ENCODE assay signal across 12 cellular contexts in the genomic region with DNA sequence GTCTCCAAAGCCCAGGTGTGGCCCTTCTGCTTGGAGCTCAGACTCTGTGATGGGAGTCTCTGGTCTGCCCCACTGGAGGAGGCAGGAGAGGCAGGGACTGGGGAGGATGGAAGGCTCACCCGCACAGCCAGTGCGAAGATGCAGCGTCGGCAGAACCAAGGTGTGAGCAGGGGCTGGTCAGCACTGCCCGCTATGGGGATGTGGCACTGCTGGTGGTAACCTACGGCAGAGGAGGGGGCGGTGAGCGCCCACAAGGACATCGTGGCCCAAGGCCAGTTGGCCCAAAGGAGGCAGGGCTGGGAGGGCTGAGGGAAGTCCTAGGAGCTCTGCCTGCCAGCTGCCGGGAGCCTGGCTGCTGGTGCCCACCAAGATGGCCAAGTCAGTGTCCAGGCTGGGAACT. TPM values are rescaled to one million over a fixed set of nuclear protein-coding genes. Genes with fewer than 3 reads are reported as not detected.
DNase-seq lines count a peak whose midpoint lies in the region; ATAC-seq and TF ChIP-seq lines count a peak whose summit lies in the region.
"Had no signal": no experiment of that assay in that cellular context is flagged by ENCODE, and none has a peak within 500 bp of the region (broad histone marks: within the 10 kb centered on the region; RNA-seq: fewer than 3 reads in every experiment).

No MANE protein-coding gene starts in this region.

- H4K20me1 ChIP-seq in DOHH2 (ENCODE audit: control insufficient read depth, insufficient read depth, low read depth, low read length) (no peaks in the 10 kb centered on the region), SU-DHL-6 (ENCODE audit: low read depth, low read length) (no peaks in the 10 kb centered on the region), fibroblast of lung (ENCODE audit: control insufficient read depth, extremely low read depth, insufficient read depth, low read length) (no peaks in the 10 kb centered on the region)

- TF ChIP-seq CTCF in DOHH2 (IDR thresholded peaks at IDR 0.05; ENCODE audit: low read depth, low read length, poor library complexity, severe bottlenecking) = no peak
- TF ChIP-seq CTCF in SU-DHL-6 (IDR thresholded peaks at IDR 0.05; ENCODE audit: insufficient read depth, low read length, poor library complexity, severe bottlenecking) = no peak
- no peak for TF ChIP-seq CTCF in fibroblast of lung (conservative IDR thresholded peaks at IDR 0.05 in 1 of 2, IDR thresholded peaks at IDR 0.05 in 1 of 2; ENCODE audit: low read depth in 1 of 2, low read length in 2 of 2)
- TF ChIP-seq CTCF in sigmoid colon (IDR thresholded peaks at IDR 0.05) = no peak
- no peak for TF ChIP-seq CTCF in foreskin keratinocyte (conservative IDR thresholded peaks at IDR 0.05)

- H3K4me3 ChIP-seq in DOHH2 (ENCODE audit: low read length) (peak overlapping the region; percentile 71), SU-DHL-6 (ENCODE audit: insufficient read depth, low read length, poor library complexity, severe bottlenecking) (no peak overlapping the region), fibroblast of lung (replicated peaks in 1 of 4; ENCODE audit: control extremely low read depth in 1 of 4, insufficient read depth in 1 of 4, low read depth in 3 of 4, low read length in 4 of 4) (no peak overlapping the region), sigmoid colon (no peak overlapping the region)

- DNase-seq in fibroblast of lung (ENCODE audit: low read depth in 2 of 2) (no peak), sigmoid colon (no peak), cortex of kidney (lab: John Stamatoyannopoulos, UW) (no peak), foreskin keratinocyte (no peak), Kasumi-1 (lab: John Stamatoyannopoulos, UW) (no peak), RPMI8226 (no peak)
- DNase-seq: DND-41; effector CD8-positive, alpha-beta T cell; NCI-H82; small intestine had no signal

- H3K27ac ChIP-seq in DOHH2 (ENCODE audit: low read depth, low read length) = peak overlapping the region; percentile 69
- peak overlapping the region; percentile 69 for H3K27ac ChIP-seq in SU-DHL-6 (ENCODE audit: low read depth, low read length)
- peak overlapping the region; percentile 40 for H3K27ac ChIP-seq in fibroblast of lung (ENCODE audit: insufficient read depth, low read length)
- H3K27ac ChIP-seq in sigmoid colon = peak overlapping the region; percentile 85 to 93 (median 88)
- no peak overlapping the region for H3K27ac ChIP-seq in foreskin keratinocyte

- intact Hi-C loops in sigmoid colon (cut with DNase I) = loop anchor here (2.0 to 10.0 kb wide), 2 partner anchors 67 to 205 kb away; partner anchors contain the start of gene CNTRL

- 93% methylated on average over 10 of the region's 10 CpGs for WGBS in sigmoid colon, 2 donors

- no peaks in the 10 kb centered on the region for H3K27me3 ChIP-seq in DOHH2 (ENCODE audit: control insufficient read depth, low read length)
- H3K27me3 ChIP-seq in SU-DHL-6 (ENCODE audit: low read length) = no peaks in the 10 kb centered on the region
- no peaks in the 10 kb centered on the region for H3K27me3 ChIP-seq in fibroblast of lung (ENCODE audit: control insufficient read depth, insufficient read depth, low read length)
- H3K27me3 ChIP-seq in sigmoid colon = no peaks in the 10 kb centered on the region
- no peaks in the 10 kb centered on the region for H3K27me3 ChIP-seq in foreskin keratinocyte

- H3K4me2 ChIP-seq in DOHH2 (ENCODE audit: low read length) = peak overlapping the region; percentile 77
- peak overlapping the region; percentile 72 for H3K4me2 ChIP-seq in SU-DHL-6 (ENCODE audit: low read depth, low read length, poor library complexity, severe bottlenecking)
- H3K4me2 ChIP-seq in fibroblast of lung (ENCODE audit: extremely low read depth, insufficient read depth, low read length) = no peak overlapping the region

- H3K9ac ChIP-seq in SU-DHL-6 (ENCODE audit: low read length) (no peak overlapping the region), fibroblast of lung (ENCODE audit: insufficient read depth, low read length) (no peak overlapping the region)

- peaks cover 48% of the 10 kb centered on the region for H3K4me1 ChIP-seq in DOHH2 (ENCODE audit: control insufficient read depth, low read length)
- H3K4me1 ChIP-seq in fibroblast of lung (ENCODE audit: control insufficient read depth, extremely low read depth, insufficient read depth, low read length) = peaks cover 10% of the 10 kb centered on the region
- peaks cover 0 to 20% (median 13%) of the 10 kb centered on the region in 4 donors for H3K4me1 ChIP-seq in sigmoid colon
- peaks cover 9% of the 10 kb centered on the region for H3K4me1 ChIP-seq in foreskin keratinocyte

- H3K9me2 ChIP-seq in DOHH2 (replicated peaks; ENCODE audit: control insufficient read depth, low read length) (no peaks in the 10 kb centered on the region), SU-DHL-6 (replicated peaks; ENCODE audit: insufficient read depth, low read length) (no peaks in the 10 kb centered on the region)

- H3K79me2 ChIP-seq in DOHH2 (ENCODE audit: control insufficient read depth, low read length) = peaks cover 24% of the 10 kb centered on the region
- H3K79me2 ChIP-seq in SU-DHL-6 (ENCODE audit: insufficient read depth, low read length) = no peaks in the 10 kb centered on the region
- H3K79me2 ChIP-seq in fibroblast of lung (ENCODE audit: control insufficient read depth, insufficient read depth, low read length) = peaks cover 2% of the 10 kb centered on the region

- H3K9me3 ChIP-seq in DOHH2 (ENCODE audit: control insufficient read depth, insufficient read depth, low read length) (no peaks in the 10 kb centered on the region), SU-DHL-6 (ENCODE audit: insufficient read depth, low read length) (no peaks in the 10 kb centered on the region), fibroblast of lung (ENCODE audit: control insufficient read depth, insufficient read depth, low read depth, low read length) (no peaks in the 10 kb centered on the region), sigmoid colon (no peaks in the 10 kb centered on the region)

- no peak for ATAC-seq in foreskin keratinocyte

- no peak for TF ChIP-seq EP300 in sigmoid colon (IDR thresholded peaks at IDR 0.05)

- H3K36me3 ChIP-seq in DOHH2 (ENCODE audit: control insufficient read depth, low read length) = peaks cover 90% of the 10 kb centered on the region
- H3K36me3 ChIP-seq in SU-DHL-6 (ENCODE audit: low read length) = peaks cover 14% of the 10 kb centered on the region
- peaks cover 19% of the 10 kb centered on the region for H3K36me3 ChIP-seq in fibroblast of lung (ENCODE audit: control insufficient read depth, insufficient read depth, low read length)
- peaks cover 0 to 42% (median 0%) of the 10 kb centered on the region in 4 donors for H3K36me3 ChIP-seq in sigmoid colon

- H2AFZ ChIP-seq in SU-DHL-6 (ENCODE audit: low read depth, low read length, severe bottlenecking) = no peak overlapping the region
- H2AFZ ChIP-seq in fibroblast of lung (ENCODE audit: low read length) = no peak overlapping the region

- H3F3A ChIP-seq in DOHH2 (ENCODE audit: control insufficient read depth, insufficient read depth) (peaks cover 26% of the 10 kb centered on the region), SU-DHL-6 (ENCODE audit: insufficient read depth) (peaks cover 49% of the 10 kb centered on the region)

- no peak for TF ChIP-seq POLR2A in sigmoid colon (IDR thresholded peaks at IDR 0.05)

RNA-seq across cellular contexts. Expression of gene PHF19, which starts 7.3 kb away (rescaled TPM):
- 22.1 and 38.3 TPM in 2 replicates for total RNA-seq in fibroblast of lung
- 21.4 and 60.5 TPM in 2 replicates for polyA plus RNA-seq in fibroblast of lung
- 26.3 and 73.6 TPM in 2 replicates for polyA plus RNA-seq in fibroblast of lung (2012)
- 47.6 and 166 TPM in 2 replicates for polyA minus RNA-seq in fibroblast of lung (ENCODE audit: low replicate concordance)
- 10 to 100 TPM; 22.5 to 32.7 (median 31.6) TPM for total RNA-seq in sigmoid colon
- polyA plus RNA-seq in sigmoid colon = 10 to 100 TPM; 10.2 to 38.2 (median 10.6) TPM
- total RNA-seq in foreskin keratinocyte = 67.2 and 82.1 TPM in 2 replicates
- 89.0 and 105 TPM in 2 replicates for polyA plus RNA-seq in foreskin keratinocyte

RNA-seq across cellular contexts. Expression of gene PSMD5, which starts 27.0 kb away (rescaled TPM):
- total RNA-seq in fibroblast of lung = 31.8 and 33.9 TPM in 2 replicates
- 48.3 and 56.2 TPM in 2 replicates for polyA plus RNA-seq in fibroblast of lung
- 25.4 and 31.1 TPM in 2 replicates for polyA plus RNA-seq in fibroblast of lung (2012)
- polyA minus RNA-seq in fibroblast of lung (ENCODE audit: low replicate concordance) = 9.3 and 11.4 TPM in 2 replicates
- total RNA-seq in sigmoid colon = 10 to 100 TPM; 28.6 to 42.6 (median 37.8) TPM
- 10 to 100 TPM; 13.2 to 22.9 (median 17.0) TPM for polyA plus RNA-seq in sigmoid colon
- total RNA-seq in foreskin keratinocyte = 44.8 and 46.2 TPM in 2 replicates
- polyA plus RNA-seq in foreskin keratinocyte = 21.5 and 25.9 TPM in 2 replicates

RNA-seq across cellular contexts. Expression of gene TRAF1, which starts 56.9 kb away (rescaled TPM):
- total RNA-seq in fibroblast of lung = 2.6 and 3.8 TPM in 2 replicates
- polyA plus RNA-seq in fibroblast of lung = 0.58 and 0.93 TPM in 2 replicates
- 0.52 and 0.82 TPM in 2 replicates for polyA plus RNA-seq in fibroblast of lung (2012)
- 1.4 TPM in 2 replicates for polyA minus RNA-seq in fibroblast of lung (ENCODE audit: low replicate concordance)
- total RNA-seq in sigmoid colon = 1 to 10 TPM; 4.4 to 8.0 (median 5.0) TPM
- polyA plus RNA-seq in sigmoid colon = 10 to 100 TPM in 1 of 3 donors, under 1 TPM in 2; 0.46 to 10.0 (median 0.60) TPM
- 0.78 and 0.99 TPM in 2 replicates for total RNA-seq in foreskin keratinocyte
- 0.56 and 0.78 TPM in 2 replicates for polyA plus RNA-seq in foreskin keratinocyte
